ENCODE assay signal across 10 cellular contexts in the genomic region with DNA sequence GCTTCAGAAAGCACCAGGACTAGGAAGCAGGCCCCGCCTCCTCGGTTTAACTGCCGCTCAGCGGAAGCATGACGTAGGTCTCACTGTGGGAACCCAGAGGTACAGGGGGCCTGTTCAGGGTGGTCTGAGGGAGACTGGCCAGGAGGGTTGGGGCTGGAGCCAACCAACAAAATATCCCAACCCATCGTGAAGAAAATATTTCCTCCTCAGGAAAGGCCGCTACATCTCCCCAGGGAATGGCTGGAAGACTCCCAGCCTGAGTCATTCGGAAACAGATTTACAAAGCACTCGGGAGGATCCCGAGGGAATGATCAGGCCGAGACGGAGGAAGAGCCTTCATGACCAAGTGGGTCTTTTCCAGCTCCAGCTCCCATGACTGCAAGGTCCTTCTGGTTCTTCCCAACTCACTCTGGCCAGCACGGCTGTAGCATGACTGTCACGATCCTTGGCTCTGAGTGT.
A peak's percentile ranks its signal among the peaks of the same experiment; 100 is the strongest.
DNase-seq lines count a peak whose midpoint lies in the region; ATAC-seq and TF ChIP-seq lines count a peak whose summit lies in the region.
"Had no signal": no experiment of that assay in that cellular context is flagged by ENCODE, and none has a peak within 500 bp of the region (broad histone marks: within the 10 kb centered on the region; RNA-seq: fewer than 3 reads in every experiment).

No MANE protein-coding gene starts in this region.

- intact Hi-C loops in prostate gland (cut with DNase I), result loop anchor here (10.0 kb wide), 1 partner anchor 367 kb away; no protein-coding TSS in a partner anchor

- H3K56ac ChIP-seq in mesendoderm (ENCODE audit: low read length), result no peak overlapping the region

- H4K8ac ChIP-seq in mesendoderm (ENCODE audit: low read depth, low read length), result no peak overlapping the region

- H3K27me3 ChIP-seq in BLaER1 treated with 17β-estradiol and CSF1 and Interleukin-3, amounts not matched to agents 10 nM and 100 nM, result no peaks in the 10 kb centered on the region
- no peaks in the 10 kb centered on the region for H3K27me3 ChIP-seq in SJSA1 (replicated peaks)
- H3K27me3 ChIP-seq in prostate gland (replicated peaks; ENCODE audit: insufficient read depth), result no peaks in the 10 kb centered on the region
- H3K27me3 ChIP-seq in mesendoderm (ENCODE audit: insufficient read depth, low read length, poor library complexity), result no peaks in the 10 kb centered on the region

- peaks cover 0 to 52% (median 0%) of the 10 kb centered on the region in 11 experiments; a peak in 5 of 22 replicates for H3K36me3 ChIP-seq in BLaER1 treated with 17β-estradiol and CSF1 and Interleukin-3, amounts not matched to agents 10 nM and 100 nM
- H3K36me3 ChIP-seq in SJSA1 (no peaks in the 10 kb centered on the region), prostate gland (no peaks in the 10 kb centered on the region), mesendoderm (ENCODE audit: control insufficient read depth, insufficient read depth, low read length) (no peaks in the 10 kb centered on the region)

- peak overlapping the region in 5 of 11 experiments; percentile 64 to 73 (median 67); a peak in 6 of 22 replicates for H3K9ac ChIP-seq in BLaER1 treated with 17β-estradiol and CSF1 and Interleukin-3, amounts not matched to agents 10 nM and 100 nM
- H3K9ac ChIP-seq in mesendoderm (ENCODE audit: low read length), result no peak overlapping the region

- TF ChIP-seq CTCF in foreskin fibroblast (IDR thresholded peaks at IDR 0.05; ENCODE audit: low read depth, low read length) (no peak), prostate gland (IDR thresholded peaks at IDR 0.05) (no peak), GM10266 (IDR thresholded peaks at IDR 0.05; ENCODE audit: control insufficient read depth, insufficient read depth, low read depth, missing control alignments) (no peak)

- H3K4ac ChIP-seq in mesendoderm (ENCODE audit: low read depth, low read length), result no peak overlapping the region

- H4K20me1 ChIP-seq in BLaER1 treated with 17β-estradiol and CSF1 and Interleukin-3, amounts not matched to agents 10 nM and 100 nM, result no peaks in the 10 kb centered on the region

- no peak for TF ChIP-seq POLR2A in prostate gland (IDR thresholded peaks at IDR 0.05)

- peaks cover 0 to 100% (median 38%) of the 10 kb centered on the region in 10 experiments; a peak in 15 of 20 replicates for H3K4me1 ChIP-seq in BLaER1 treated with 17β-estradiol and CSF1 and Interleukin-3, amounts not matched to agents 10 nM and 100 nM
- H3K4me1 ChIP-seq in SJSA1 (replicated peaks) (peaks cover 78% of the 10 kb centered on the region), prostate gland (replicated peaks) (no peaks in the 10 kb centered on the region), mesendoderm (ENCODE audit: control insufficient read depth, low read depth, low read length) (peaks cover 2% of the 10 kb centered on the region)

- DNase-seq in SJSA1 (ENCODE audit: low read depth in 1 of 2, low spot score in 2 of 2) (peak; percentile 97), foreskin fibroblast (peak; percentile 77 to 90), prostate gland (ENCODE audit: low spot score) (no peak), mesendoderm (no peak), DMS114 treated with DMSO at 0.1 percent for 48 hours (lab: John Stamatoyannopoulos, UW; ENCODE audit: unreplicated experiment) (no peak), GM10266 (ENCODE audit: extremely low spot score) (no peak)
- DNase-seq: OCI-M1 had no signal

- H3K79me1 ChIP-seq in mesendoderm (ENCODE audit: low read length), result peaks cover 4% of the 10 kb centered on the region

- H3K79me2 ChIP-seq in mesendoderm (ENCODE audit: control insufficient read depth, insufficient read depth, low read length), result no peaks in the 10 kb centered on the region

- H3K27ac ChIP-seq in BLaER1 treated with 17β-estradiol and CSF1 and Interleukin-3, amounts not matched to agents 10 nM and 100 nM, result peak overlapping the region in 7 of 11 experiments; percentile 56 to 89 (median 83); a peak in 12 of 22 replicates
- H3K27ac ChIP-seq in SJSA1, result peak overlapping the region; percentile 94
- peak overlapping the region; percentile 57 to 63 for H3K27ac ChIP-seq in prostate gland
- no peak overlapping the region for H3K27ac ChIP-seq in mesendoderm (ENCODE audit: low read depth, low read length)

- ATAC-seq in HG03196 (IDR thresholded peaks at IDR 0.05; ENCODE audit: unreplicated experiment), result no peak

- no peak overlapping the region for H2BK15ac ChIP-seq in mesendoderm (replicated peaks; ENCODE audit: low read depth)

- no peak overlapping the region for H4K5ac ChIP-seq in mesendoderm (ENCODE audit: low read length)

- H3K9me3 ChIP-seq in BLaER1 treated with 17β-estradiol and CSF1 and Interleukin-3, amounts not matched to agents 10 nM and 100 nM (replicated peaks in 1 of 11), result peaks cover 0 to 28% (median 0%) of the 10 kb centered on the region in 11 experiments; a peak in 4 of 22 replicates
- H3K9me3 ChIP-seq in SJSA1 (replicated peaks) (no peaks in the 10 kb centered on the region), prostate gland (no peaks in the 10 kb centered on the region)

- no peak overlapping the region for H2BK5ac ChIP-seq in mesendoderm (ENCODE audit: low read length)

- H2AK5ac ChIP-seq in mesendoderm (ENCODE audit: low read length), result no peak overlapping the region

- H3K4me3 ChIP-seq in BLaER1 treated with 17β-estradiol and CSF1 and Interleukin-3, amounts not matched to agents 10 nM and 100 nM, result peak overlapping the region in 4 of 10 experiments; percentile 12 to 47 (median 38); a peak in 7 of 20 replicates
- no peak overlapping the region for H3K4me3 ChIP-seq in SJSA1
- no peak overlapping the region for H3K4me3 ChIP-seq in foreskin fibroblast (ENCODE audit: low read depth in 1 of 2, low read length in 2 of 2)
- no peak overlapping the region for H3K4me3 ChIP-seq in prostate gland
- no peak overlapping the region for H3K4me3 ChIP-seq in mesendoderm (ENCODE audit: low read length)
- H3K4me3 ChIP-seq: smooth muscle cell had no signal

- no peak overlapping the region for H3K18ac ChIP-seq in mesendoderm (ENCODE audit: low read length)

- H3K23ac ChIP-seq in mesendoderm (ENCODE audit: low read length), result no peak overlapping the region

- WGBS in prostate gland, result 59% methylated on average over 14 of the region's 14 CpGs
- WGBS in mesendoderm (ENCODE audit: extremely low coverage, insufficient coverage, low lambda C conversion rate), result no CpG with 5 or more reads among the region's 14 CpGs

- peak overlapping the region in 6 of 11 experiments; percentile 64 to 91 (median 80); a peak in 11 of 22 replicates for H3K4me2 ChIP-seq in BLaER1 treated with 17β-estradiol and CSF1 and Interleukin-3, amounts not matched to agents 10 nM and 100 nM
- no peak overlapping the region for H3K4me2 ChIP-seq in mesendoderm (ENCODE audit: low read length)
- H3K4me2 ChIP-seq: smooth muscle cell had no signal

- H2BK120ac ChIP-seq in mesendoderm (ENCODE audit: low read depth, low read length), result no peak overlapping the region

Comparison
In these comparisons a context has a peak if more than half of its experiments do, and no peak if none do; other contexts are left out.
1. DNase-seq: peak in SJSA1 (2 of 2) and foreskin fibroblast (2 of 2); none in prostate gland (single experiment), mesendoderm (single experiment), DMS114 treated with DMSO at 0.1 percent for 48 hours (single experiment) and GM10266 (single experiment).